Comparison of ENCODE assay signal across 11 cellular contexts in the genomic region with DNA sequence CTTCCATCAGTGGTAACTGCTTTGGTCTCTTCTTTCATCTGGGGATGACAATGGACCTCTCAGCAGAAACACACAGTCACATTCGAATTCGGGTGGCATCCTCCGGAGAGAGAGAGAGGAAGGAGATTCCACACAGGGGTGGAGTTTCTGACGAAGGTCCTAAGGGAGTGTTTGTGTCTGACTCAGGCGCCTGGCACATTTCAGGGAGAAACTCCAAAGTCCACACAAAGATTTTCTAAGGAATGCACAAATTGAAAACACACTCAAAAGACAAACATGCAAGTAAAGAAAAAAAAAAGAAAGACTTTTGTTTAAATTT. TPM values are rescaled to one million over a fixed set of nuclear protein-coding genes. Genes with fewer than 3 reads are reported as not detected.
DNase-seq lines count a peak whose midpoint lies in the region; TF ChIP-seq lines count a peak whose summit lies in the region.
"Had no signal": no experiment of that assay in that cellular context is flagged by ENCODE, and none has a peak within 500 bp of the region (broad histone marks: within the 10 kb centered on the region; RNA-seq: fewer than 3 reads in every experiment).

No MANE protein-coding gene starts in this region.

- peak; percentile 36 for DNase-seq in H4 (ENCODE audit: low spot score)
- peak in 1 of 2 donors; percentile 85 for DNase-seq in ascending aorta (ENCODE audit: low spot score in 2 of 2)
- peak; percentile 55 for DNase-seq in glomerular visceral epithelial cell (ENCODE audit: extremely low spot score)
- peak in 1 of 2 donors; percentile 17 for DNase-seq in tibial nerve (ENCODE audit: low spot score in 2 of 2)
- DNase-seq in activated CD4-positive, CD25-positive, alpha-beta regulatory T cell (lab: John Stamatoyannopoulos, UW), result no peak
- DNase-seq in NCI-H345 treated with DMSO at 0.1 percent for 48 hours (lab: John Stamatoyannopoulos, UW; ENCODE audit: unreplicated experiment), result no peak
- no peak for DNase-seq in GM10248 (ENCODE audit: extremely low spot score)
- no peak for DNase-seq in SW 1271 (lab: John Stamatoyannopoulos, UW)
- DNase-seq: NCI-H526 treated with DMSO at 0.1 percent for 48 hours, pancreas, T-helper 1 cell had no signal

- WGBS in tibial nerve, 2 donors, result 25 to 48% methylated on average over 5 of the region's 5 CpGs

- H3K4me1 ChIP-seq in ascending aorta (peaks cover 8 to 36% of the 10 kb centered on the region in 2 donors), tibial nerve (peaks cover 0 to 16% (median 0%) of the 10 kb centered on the region in 4 donors)

- H3K36me3 ChIP-seq in ascending aorta (no peaks in the 10 kb centered on the region), tibial nerve (peaks cover 0 to 3% (median 0%) of the 10 kb centered on the region in 3 donors)
- H3K36me3 ChIP-seq: pancreas had no signal

- TF ChIP-seq POLR2A in tibial nerve (IDR thresholded peaks at IDR 0.05), result no peak

- TF ChIP-seq CTCF in ascending aorta (IDR thresholded peaks at IDR 0.05) (no peak), tibial nerve (IDR thresholded peaks at IDR 0.05) (no peak), GM10248 (IDR thresholded peaks at IDR 0.05; ENCODE audit: control extremely low read depth, extremely low read depth, low read depth, missing control alignments) (no peak)

- POLR2A ChIA-PET in GM10248 (lab: Yijun Ruan, JAX), result no interaction called here

- H3K27ac ChIP-seq in ascending aorta (peak overlapping the region; percentile 81 to 85), tibial nerve (peak overlapping the region; percentile 36 to 84 (median 72))

- H3K4me3 ChIP-seq in ascending aorta, result peak overlapping the region; percentile 11 to 40
- H3K4me3 ChIP-seq in tibial nerve, result peak overlapping the region in 1 of 4 donors; percentile 19
- H3K4me3 ChIP-seq: pancreas had no signal

- TF ChIP-seq EP300 in tibial nerve (IDR thresholded peaks at IDR 0.05), result peak in 1 of 2 donors; percentile 56

- CTCF ChIA-PET in GM10248 (lab: Yijun Ruan, JAX), result no interaction called here

- intact Hi-C loops in ascending aorta (cut with DNase I), result loop anchor here (2.0 to 10.0 kb wide), 2 partner anchors 49 to 89 kb away; no protein-coding TSS in a partner anchor

- H3K27me3 ChIP-seq in ascending aorta (no peaks in the 10 kb centered on the region), tibial nerve (peaks cover 0 to 22% of the 10 kb centered on the region in 2 donors)
- H3K27me3 ChIP-seq: pancreas had no signal

- H3K9me3 ChIP-seq in ascending aorta (no peaks in the 10 kb centered on the region), tibial nerve (no peaks in the 10 kb centered on the region)
- H3K9me3 ChIP-seq: pancreas had no signal

RNA-seq across cellular contexts. Expression of a gene that starts 6.1 kb away (rescaled TPM):
- total RNA-seq in H4 (2014; rRNA removed; shearing (Covaris generic)), result 3.5 and 6.7 TPM in 2 replicates
- total RNA-seq in ascending aorta (27.8 TPM), tibial nerve (10 to 100 TPM; 18.2 to 48.8 (median 38.3) TPM)

Comparison
In these comparisons a context has a peak if more than half of its experiments do, and no peak if none do; other contexts are left out.
1. DNase-seq: peak in H4 (single experiment) and glomerular visceral epithelial cell (single experiment); none in activated CD4-positive, CD25-positive, alpha-beta regulatory T cell (0 of 4), NCI-H345 treated with DMSO at 0.1 percent for 48 hours (single experiment), GM10248 (single experiment) and SW 1271 (0 of 2).